Comparison of ENCODE assay signal across 26 cellular contexts in the genomic region with DNA sequence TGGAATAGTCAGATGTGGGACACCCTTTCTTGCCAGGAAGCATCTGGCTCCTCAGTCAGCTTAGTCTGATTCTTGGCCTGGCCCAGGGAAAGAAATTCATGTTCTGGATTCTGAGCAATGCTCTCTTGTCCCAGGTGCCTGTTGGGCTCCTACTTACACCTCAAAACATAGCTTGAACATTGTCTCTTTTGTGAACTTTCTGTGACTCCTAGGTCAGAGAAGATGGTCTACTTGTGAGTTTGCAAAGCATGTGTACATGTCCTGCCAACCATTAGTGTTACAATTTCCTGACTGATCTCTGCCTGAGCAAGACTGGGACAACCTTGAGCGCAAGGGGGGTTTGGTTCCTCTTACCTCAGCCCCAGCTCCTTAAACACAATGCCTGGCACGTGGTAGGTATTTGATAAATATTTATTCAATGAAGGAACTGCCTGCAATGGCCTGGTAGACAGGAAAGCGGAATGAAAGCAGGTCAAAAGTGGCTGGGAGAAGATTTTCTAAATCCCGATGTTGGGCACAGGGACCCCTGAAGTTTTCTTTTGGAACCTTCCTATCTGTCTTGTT. TPM values are rescaled to one million over a fixed set of nuclear protein-coding genes. Genes with fewer than 3 reads are reported as not detected.
DNase-seq lines count a peak whose midpoint lies in the region; ATAC-seq and TF ChIP-seq lines count a peak whose summit lies in the region.
"Had no signal": no experiment of that assay in that cellular context is flagged by ENCODE, and none has a peak within 500 bp of the region (broad histone marks: within the 10 kb centered on the region; RNA-seq: fewer than 3 reads in every experiment).

No MANE protein-coding gene starts in this region.

- ATAC-seq in activated CD8-positive, alpha-beta memory T cell treated with anti-CD3 and anti-CD28 coated beads, Interleukin-2, amount 10 ng/mL, durations not matched to agents 7 days and 5 days: no peak
- ATAC-seq in effector memory CD8-positive, alpha-beta T cell (replicated peaks): no peak
- no peak for ATAC-seq in stimulated activated naive B cell treated with anti-CD40 and anti-IgM and Interleukin-4, amounts not matched to agents 10 μg/mL and 1 μg/mL and 100 μg/mL, for 72 hours (replicated peaks)
- ATAC-seq in HG03159 (IDR thresholded peaks at IDR 0.05; ENCODE audit: unreplicated experiment): no peak
- ATAC-seq: heart right ventricle, left lung, Panc1 had no signal

- no peaks in the 10 kb centered on the region for H3K27me3 Mint-ChIP-seq in activated CD8-positive, alpha-beta memory T cell treated with anti-CD3 and anti-CD28 coated beads, Interleukin-2, amount 10 ng/mL, durations not matched to agents 7 days and 5 days
- no peaks in the 10 kb centered on the region for H3K27me3 Mint-ChIP-seq in effector memory CD8-positive, alpha-beta T cell
- no peaks in the 10 kb centered on the region for H3K27me3 Mint-ChIP-seq in stimulated activated naive B cell treated with anti-CD40 and anti-IgM and Interleukin-4, amounts not matched to agents 10 μg/mL and 1 μg/mL and 100 μg/mL, for 72 hours

- H3K9me2 ChIP-seq in Loucy (replicated peaks; ENCODE audit: low read depth, low read length): no peaks in the 10 kb centered on the region

- no peak overlapping the region for H3K27ac ChIP-seq in suprapubic skin
- H3K27ac ChIP-seq: epithelial cell of prostate, heart right ventricle, right atrium auricular region, SJSA1 had no signal

- CTCF ChIA-PET in activated CD8-positive, alpha-beta memory T cell treated with anti-CD3 and anti-CD28 coated beads, Interleukin-2, amount 10 ng/mL, durations not matched to agents 7 days and 5 days (lab: Charles Lee): interaction anchor here (1.2 to 5.2 kb wide), 7 partner anchors 9 to 172 kb away, joined by 3 to 80 read pairs (median 12); partner anchors contain the start of genes PSORS1C2 and TCF19

- 89% methylated on average over 4 of the region's 4 CpGs for WGBS in suprapubic skin

- no peak for TF ChIP-seq POLR2A in suprapubic skin (IDR thresholded peaks at IDR 0.05)

- peaks cover 12% of the 10 kb centered on the region for H3K36me3 Mint-ChIP-seq in activated CD8-positive, alpha-beta memory T cell treated with anti-CD3 and anti-CD28 coated beads, Interleukin-2, amount 10 ng/mL, durations not matched to agents 7 days and 5 days
- peaks cover 31% of the 10 kb centered on the region for H3K36me3 Mint-ChIP-seq in effector memory CD8-positive, alpha-beta T cell (ENCODE audit: insufficient read depth)
- H3K36me3 Mint-ChIP-seq in stimulated activated naive B cell treated with anti-CD40 and anti-IgM and Interleukin-4, amounts not matched to agents 10 μg/mL and 1 μg/mL and 100 μg/mL, for 72 hours: peaks cover 2 to 4% of the 10 kb centered on the region in 2 donors

- peak; percentile 18 for DNase-seq in activated CD8-positive, alpha-beta memory T cell treated with anti-CD3 and anti-CD28 coated beads, Interleukin-2, amount 50 U/mL, for 48 hours
- no peak for DNase-seq in activated CD8-positive, alpha-beta memory T cell treated with anti-CD3 and anti-CD28 coated beads, Interleukin-2, amount 10 ng/mL, durations not matched to agents 7 days and 5 days
- DNase-seq in effector memory CD8-positive, alpha-beta T cell: no peak
- DNase-seq in stimulated activated naive B cell treated with anti-CD40 and anti-IgM and Interleukin-4, amounts not matched to agents 10 μg/mL and 1 μg/mL and 100 μg/mL, for 72 hours: no peak
- no peak for DNase-seq in suprapubic skin (ENCODE audit: low spot score in 2 of 2)
- no peak for DNase-seq in RKO (ENCODE audit: low spot score)
- DNase-seq: activated CD4-positive, CD25-positive, alpha-beta regulatory T cell; amygdala; DMS79; heart right ventricle; left lung; NCI-H187; NCI-H82; stimulated activated CD8-positive, alpha-beta memory T cell treated with anti-CD3 and anti-CD28 coated beads, Interleukin-4, amount 100 ng/mL, for 48 hours had no signal

- no peak overlapping the region for H2AFZ ChIP-seq in Loucy (ENCODE audit: low read length)

- H3K4me1 Mint-ChIP-seq in activated CD8-positive, alpha-beta memory T cell treated with anti-CD3 and anti-CD28 coated beads, Interleukin-2, amount 10 ng/mL, durations not matched to agents 7 days and 5 days: peaks cover 21% of the 10 kb centered on the region
- H3K4me1 Mint-ChIP-seq in effector memory CD8-positive, alpha-beta T cell (ENCODE audit: low read depth in 2 of 2): peaks cover 25 to 29% of the 10 kb centered on the region in 2 donors
- peaks cover 16 to 25% of the 10 kb centered on the region in 2 donors for H3K4me1 Mint-ChIP-seq in stimulated activated naive B cell treated with anti-CD40 and anti-IgM and Interleukin-4, amounts not matched to agents 10 μg/mL and 1 μg/mL and 100 μg/mL, for 72 hours

- H3K4me3 Mint-ChIP-seq in activated CD8-positive, alpha-beta memory T cell treated with anti-CD3 and anti-CD28 coated beads, Interleukin-2, amount 10 ng/mL, durations not matched to agents 7 days and 5 days: no peak overlapping the region
- peak overlapping the region; percentile 10 to 43 for H3K4me3 Mint-ChIP-seq in effector memory CD8-positive, alpha-beta T cell
- H3K4me3 Mint-ChIP-seq in stimulated activated naive B cell treated with anti-CD40 and anti-IgM and Interleukin-4, amounts not matched to agents 10 μg/mL and 1 μg/mL and 100 μg/mL, for 72 hours: no peak overlapping the region

- H3K36me3 ChIP-seq in Loucy (ENCODE audit: insufficient read depth, low read length) (no peaks in the 10 kb centered on the region), suprapubic skin (no peaks in the 10 kb centered on the region)
- H3K36me3 ChIP-seq: left lung, right atrium auricular region had no signal

- H3K4me1 ChIP-seq in Loucy (ENCODE audit: insufficient read depth, low read length, poor library complexity, severe bottlenecking) (peaks cover 13% of the 10 kb centered on the region), suprapubic skin (peaks cover 11% of the 10 kb centered on the region)

- TF ChIP-seq CTCF in Loucy (conservative IDR thresholded peaks at IDR 0.05; ENCODE audit: low read length) (no peak), suprapubic skin (IDR thresholded peaks at IDR 0.05) (no peak)

- H3K27ac Mint-ChIP-seq in activated CD8-positive, alpha-beta memory T cell treated with anti-CD3 and anti-CD28 coated beads, Interleukin-2, amount 10 ng/mL, durations not matched to agents 7 days and 5 days: no peak overlapping the region
- peak overlapping the region; percentile 68 to 71 for H3K27ac Mint-ChIP-seq in effector memory CD8-positive, alpha-beta T cell
- peak overlapping the region; percentile 39 for H3K27ac Mint-ChIP-seq in stimulated activated naive B cell treated with anti-CD40 and anti-IgM and Interleukin-4, amounts not matched to agents 10 μg/mL and 1 μg/mL and 100 μg/mL, for 72 hours

- H3K4me3 ChIP-seq in Loucy (ENCODE audit: low read length, poor library complexity, severe bottlenecking) (no peak overlapping the region), suprapubic skin (no peak overlapping the region)
- H3K4me3 ChIP-seq: heart right ventricle, left lung, right atrium auricular region, SJSA1 had no signal

- TF ChIP-seq EP300 in suprapubic skin (IDR thresholded peaks at IDR 0.05): no peak

- H3K27me3 ChIP-seq in Loucy (ENCODE audit: insufficient read depth, low read length, poor library complexity, severe bottlenecking) (no peaks in the 10 kb centered on the region), suprapubic skin (no peaks in the 10 kb centered on the region)
- H3K27me3 ChIP-seq: heart right ventricle, left lung, right atrium auricular region, SJSA1 had no signal

- peak overlapping the region; percentile 42 for H3K4me2 ChIP-seq in Loucy (ENCODE audit: low read depth, low read length, poor library complexity, severe bottlenecking)

- peak overlapping the region; percentile 3 for H3K9ac ChIP-seq in Loucy (ENCODE audit: low read depth, low read length, poor library complexity, severe bottlenecking)

- no peaks in the 10 kb centered on the region for H4K20me1 ChIP-seq in Loucy (ENCODE audit: insufficient read depth, low read length, poor library complexity, severe bottlenecking)

- H3K9me3 ChIP-seq in Loucy (ENCODE audit: insufficient read depth, low read depth, low read length) (no peaks in the 10 kb centered on the region), suprapubic skin (no peaks in the 10 kb centered on the region)
- H3K9me3 ChIP-seq: heart right ventricle, left lung, right atrium auricular region, SJSA1 had no signal

- peaks cover 20% of the 10 kb centered on the region for H3K79me2 ChIP-seq in Loucy (ENCODE audit: insufficient read depth, low read length)

- H3K9me3 Mint-ChIP-seq in activated CD8-positive, alpha-beta memory T cell treated with anti-CD3 and anti-CD28 coated beads, Interleukin-2, amount 10 ng/mL, durations not matched to agents 7 days and 5 days (ENCODE audit: low read depth): no peaks in the 10 kb centered on the region
- no peaks in the 10 kb centered on the region for H3K9me3 Mint-ChIP-seq in effector memory CD8-positive, alpha-beta T cell
- no peaks in the 10 kb centered on the region for H3K9me3 Mint-ChIP-seq in stimulated activated naive B cell treated with anti-CD40 and anti-IgM and Interleukin-4, amounts not matched to agents 10 μg/mL and 1 μg/mL and 100 μg/mL, for 72 hours

- H3F3A ChIP-seq in Loucy (ENCODE audit: low read depth): no peaks in the 10 kb centered on the region

RNA-seq across cellular contexts. Expression of gene POU5F1, which starts 23.9 kb away (rescaled TPM):
- not detected for total RNA-seq in activated CD8-positive, alpha-beta memory T cell treated with anti-CD3 and anti-CD28 coated beads, Interleukin-2, amount 10 ng/mL, durations not matched to agents 7 days and 5 days
- 10 to 100 TPM in 1 of 4 donors, 1 to 10 TPM in 2, under 1 TPM in 1; 0.85 to 13.0 (median 7.7) TPM for total RNA-seq in suprapubic skin
- total RNA-seq: dermis microvascular lymphatic vessel endothelial cell, fibroblast of villous mesenchyme, mononuclear cell, right atrium auricular region, SJSA1 had no signal

RNA-seq across cellular contexts. Expression of gene TCF19, which starts 36.0 kb away (rescaled TPM):
- total RNA-seq in activated CD8-positive, alpha-beta memory T cell treated with anti-CD3 and anti-CD28 coated beads, Interleukin-2, amount 10 ng/mL, durations not matched to agents 7 days and 5 days: 100 to 1,000 TPM; 100 to 106 TPM
- 10 to 100 TPM; 14.8 to 24.3 (median 23.8) TPM for total RNA-seq in suprapubic skin

RNA-seq across cellular contexts. Expression of gene CCHCR1, which starts 36.8 kb away (rescaled TPM):
- total RNA-seq in activated CD8-positive, alpha-beta memory T cell treated with anti-CD3 and anti-CD28 coated beads, Interleukin-2, amount 10 ng/mL, durations not matched to agents 7 days and 5 days: 10 to 100 TPM; 48.3 to 57.9 TPM
- total RNA-seq in suprapubic skin: 10 to 100 TPM; 10.7 to 33.4 (median 16.5) TPM

RNA-seq across cellular contexts. Expression of gene PSORS1C2, which starts 55.5 kb away (rescaled TPM):
- not detected for total RNA-seq in activated CD8-positive, alpha-beta memory T cell treated with anti-CD3 and anti-CD28 coated beads, Interleukin-2, amount 10 ng/mL, durations not matched to agents 7 days and 5 days
- total RNA-seq in suprapubic skin: 10 to 100 TPM in 3 of 4 donors, 1 to 10 TPM in 1; 5.9 to 63.0 (median 27.8) TPM
- total RNA-seq: cardiac septum, dermis microvascular lymphatic vessel endothelial cell, fibroblast of villous mesenchyme, H1, heart right ventricle, left lung, mononuclear cell, osteoblast, right atrium auricular region, SJSA1 had no signal

Comparison
In these comparisons a context has a peak if more than half of its experiments do, and no peak if none do; other contexts are left out.
1. H3K4me3 Mint-ChIP-seq: peak in effector memory CD8-positive, alpha-beta T cell (2 of 2); none in activated CD8-positive, alpha-beta memory T cell treated with anti-CD3 and anti-CD28 coated beads, Interleukin-2, amount 10 ng/mL, durations not matched to agents 7 days and 5 days (single experiment) and stimulated activated naive B cell treated with anti-CD40 and anti-IgM and Interleukin-4, amounts not matched to agents 10 μg/mL and 1 μg/mL and 100 μg/mL, for 72 hours (0 of 2).
2. RNA of gene TCF19, which starts 36.0 kb away (total RNA-seq): 100 to 106 TPM in activated CD8-positive, alpha-beta memory T cell treated with anti-CD3 and anti-CD28 coated beads, Interleukin-2, amount 10 ng/mL, durations not matched to agents 7 days and 5 days; 14.8 to 24.3 TPM in suprapubic skin; every median in the first group is over 4 times any median in the second.